8 cellular contexts compared by ENCODE assay signal in the genomic region with DNA sequence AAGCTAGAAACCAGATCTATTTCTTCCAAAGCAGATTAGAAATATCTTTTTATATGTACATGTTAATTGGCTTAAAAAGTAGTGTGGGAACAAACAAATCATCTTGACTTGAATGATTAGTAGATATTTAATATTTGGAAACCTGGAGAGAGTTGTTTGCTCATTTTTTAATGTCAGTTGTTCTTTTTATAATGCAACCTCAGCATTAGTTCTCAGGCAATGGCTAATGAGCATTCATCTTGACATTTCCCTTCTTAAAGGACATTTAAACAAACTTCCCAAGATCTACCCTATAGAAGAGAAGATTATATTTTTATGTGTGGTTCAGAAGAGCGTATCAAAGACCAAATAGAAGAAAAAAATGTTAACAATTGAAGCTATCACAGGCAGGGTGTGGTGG.
"Had no signal": no experiment of that assay in that cellular context is flagged by ENCODE, and none has a peak within 500 bp of the region (broad histone marks: within the 10 kb centered on the region; RNA-seq: fewer than 3 reads in every experiment).

No MANE protein-coding gene starts in this region.

- H2AFZ ChIP-seq: GM23338 had no signal

- H3K4me3 Mint-ChIP-seq: GM23338, H9 had no signal

- H3K9ac ChIP-seq: KMS-11 had no signal

- H3K4me2 ChIP-seq: GM23338, KMS-11 had no signal

- H3K27ac Mint-ChIP-seq: GM23338, H9 had no signal

- H3K27ac ChIP-seq: KMS-11 had no signal

- H3K4me3 ChIP-seq: GM23338 had no signal

- ATAC-seq: GM23338 had no signal

- DNase-seq: H9, HCEC 1CT, KBM-7 had no signal

- H3K9me3 Mint-ChIP-seq: GM23338 had no signal

- FAIRE-seq: H1, H54, HTR-8/SVneo had no signal
